ENCODE assay signal across 23 cellular contexts in genomic region chr9:137984005-137984404, GRCh38.
"Had no signal": no experiment of that assay in that cellular context is flagged by ENCODE, and none has a peak within 500 bp of the region (broad histone marks: within the 10 kb centered on the region; RNA-seq: fewer than 3 reads in every experiment).

No MANE protein-coding gene starts in this region.

- DNase-seq: cortex of kidney; effector CD4-positive, alpha-beta T cell; foreskin fibroblast; gastrocnemius medialis; left cardiac atrium; left lung; mammary epithelial cell; mesendoderm; midbrain; naive thymus-derived CD4-positive, alpha-beta T cell; right cardiac atrium; small intestine; stimulated activated CD4-positive, alpha-beta T cell treated with anti-CD3 and anti-CD28 coated beads, Interleukin-12 subunit alpha, Interleukin-12 subunit beta, amount 100 ng/mL, for 4 hours; stimulated activated CD4-positive, alpha-beta T cell treated with anti-CD3 and anti-CD28 coated beads, Interleukin-1b, Interleukin-23, amount 100 ng/mL, for 48 hours; stimulated activated CD4-positive, alpha-beta T cell treated with anti-CD3 and anti-CD28 coated beads, Interleukin-4, amount 100 ng/mL, for 1 hour; stimulated activated CD8-positive, alpha-beta memory T cell treated with anti-CD3 and anti-CD28 coated beads, Interleukin-4, amount 100 ng/mL, for 48 hours; stimulated activated naive CD4-positive, alpha-beta T cell; stimulated activated naive CD8-positive, alpha-beta T cell treated with anti-CD3 and anti-CD28 coated beads, Interleukin-15, amount 100 ng/mL, for 72 hours; thyroid gland had no signal

- H3K4me3 Mint-ChIP-seq: naive thymus-derived CD4-positive, alpha-beta T cell; nephron; neural progenitor cell; stimulated activated naive CD8-positive, alpha-beta T cell treated with anti-CD3 and anti-CD28 coated beads, Interleukin-15, amount 100 ng/mL, for 72 hours; type B pancreatic cell had no signal

- H3K27ac Mint-ChIP-seq: naive thymus-derived CD4-positive, alpha-beta T cell; nephron; stimulated activated naive CD8-positive, alpha-beta T cell treated with anti-CD3 and anti-CD28 coated beads, Interleukin-15, amount 100 ng/mL, for 72 hours; type B pancreatic cell had no signal

- H3K4me1 ChIP-seq: gastrocnemius medialis, left lung, neural progenitor cell, prostate gland, thyroid gland had no signal

- H3K27me3 ChIP-seq: neural progenitor cell, thyroid gland had no signal

- H3K4me1 Mint-ChIP-seq: nephron; stimulated activated naive CD8-positive, alpha-beta T cell treated with anti-CD3 and anti-CD28 coated beads, Interleukin-15, amount 100 ng/mL, for 72 hours had no signal

- H3K36me3 Mint-ChIP-seq: naive thymus-derived CD4-positive, alpha-beta T cell; neural progenitor cell; type B pancreatic cell had no signal

- H2AFZ ChIP-seq: neural progenitor cell had no signal

- H3K9me3 ChIP-seq: gastrocnemius medialis, left lung, prostate gland, thyroid gland had no signal

- H3K36me3 ChIP-seq: gastrocnemius medialis, left lung, neural progenitor cell, prostate gland, thyroid gland had no signal

- H3K4me2 ChIP-seq: neural progenitor cell had no signal

- H3K27ac ChIP-seq: gastrocnemius medialis, left lung, neural progenitor cell, prostate gland, thyroid gland had no signal

- H3K4me3 ChIP-seq: gastrocnemius medialis, left lung, neural progenitor cell, prostate gland, thyroid gland had no signal

- H3K9me3 Mint-ChIP-seq: stimulated activated naive CD8-positive, alpha-beta T cell treated with anti-CD3 and anti-CD28 coated beads, Interleukin-15, amount 100 ng/mL, for 72 hours had no signal

- ATAC-seq: gastrocnemius medialis; left cardiac atrium; left lung; naive thymus-derived CD4-positive, alpha-beta T cell; right cardiac atrium; stimulated activated naive CD8-positive, alpha-beta T cell treated with anti-CD3 and anti-CD28 coated beads, Interleukin-15, amount 100 ng/mL, for 72 hours had no signal
